26 cellular contexts compared by ENCODE assay signal in genomic region chr12:122656298-122656697, GRCh38. TPM values are rescaled to one million over a fixed set of nuclear protein-coding genes. Genes with fewer than 3 reads are reported as not detected.
"Had no signal": no experiment of that assay in that cellular context is flagged by ENCODE, and none has a peak within 500 bp of the region (broad histone marks: within the 10 kb centered on the region; RNA-seq: fewer than 3 reads in every experiment).

No MANE protein-coding gene starts in this region.

- H3K4me2 ChIP-seq: SK-N-SH had no signal

- ATAC-seq: K562, Panc1, PC-3, T-cell had no signal

- H3K9ac ChIP-seq: SK-N-SH had no signal

- H3K27ac ChIP-seq: HL-60, RWPE1 had no signal

- DNase-seq: NCI-H1092, NCI-H1105 treated with DMSO at 0.1 percent for 48 hours, NCI-H1417 treated with DMSO at 0.1 percent for 48 hours, NCI-H146, NCI-H1694 treated with DMSO at 0.1 percent for 48 hours, NCI-H1930, NCI-H2081, NCI-H2107, NCI-H2227 treated with DMSO at 0.1 percent for 48 hours, NCI-H524, NCI-H526 treated with DMSO at 0.1 percent for 48 hours, NCI-H748 treated with DMSO at 0.1 percent for 48 hours, PC-3, SHP77, SK-N-SH, SW 1271, T-cell had no signal

- FAIRE-seq: HTR-8/SVneo, K562 had no signal

- H3K9me3 ChIP-seq: SK-N-SH had no signal

- H3K4me3 ChIP-seq: K562 had no signal

RNA-seq across cellular contexts. Expression of gene HCAR2, which starts 46.9 kb away (rescaled TPM):
- total RNA-seq: K562, LHCN-M2, OCI-LY7, PC-3, SK-MEL-5 had no signal
- polyA plus RNA-seq: IgD-negative memory B cell, K562, SK-N-SH had no signal
